1 cellular context compared by ENCODE assay signal in genomic region chr3:43173949-43174348, GRCh38.
A peak's percentile ranks its signal among the peaks of the same experiment; 100 is the strongest.
TF ChIP-seq lines count a peak whose summit lies in the region.

No MANE protein-coding gene starts in this region.

TF ChIP-seq in HCT116, 20 proteins besides CTCF, POLR2A, EP300 and RAD21 (continued from another document):
- peak; percentile 59; the same call in 1 of the 2 replicates for TF ChIP-seq CBX3 (IDR thresholded peaks at IDR 0.05; ENCODE audit: low read depth)
- no peak for TF ChIP-seq EGR1 (IDR thresholded peaks at IDR 0.05; ENCODE audit: low read depth)
- no peak for TF ChIP-seq TCF7L2 (IDR thresholded peaks at IDR 0.05; ENCODE audit: borderline replicate concordance, extremely low read depth, insufficient read depth, insufficient read length)
